In genomic region chr4:40750461-40751258, GRCh38 we compare ENCODE assay signal across 9 cellular contexts. TPM values are rescaled to one million over a fixed set of nuclear protein-coding genes. Genes with fewer than 3 reads are reported as not detected.
A peak's percentile ranks its signal among the peaks of the same experiment; 100 is the strongest.
DNase-seq lines count a peak whose midpoint lies in the region; FAIRE-seq and TF ChIP-seq lines count a peak whose summit lies in the region.
"Had no signal": no experiment of that assay in that cellular context is flagged by ENCODE, and none has a peak within 500 bp of the region (broad histone marks: within the 10 kb centered on the region; RNA-seq: fewer than 3 reads in every experiment).

No MANE protein-coding gene starts in this region.

- H3K4me3 ChIP-seq in A673 (ENCODE audit: low read depth, low read length, poor library complexity, severe bottlenecking) (peak overlapping the region; percentile 56), H7 (ENCODE audit: insufficient read depth, low read depth, low read length) (peak overlapping the region; percentile 81), mammary epithelial cell (replicated peaks in 1 of 3; ENCODE audit: insufficient read depth in 1 of 3, low read depth in 2 of 3, low read length in 3 of 3) (peak overlapping the region; percentile 12 to 38 (median 36)), mesenchymal stem cell (ENCODE audit: insufficient read depth in 1 of 2, low read depth in 1 of 2, low read length in 2 of 2) (peak overlapping the region; percentile 73 to 77)

- no peak overlapping the region for H4K91ac ChIP-seq in mesenchymal stem cell (ENCODE audit: low read length)

- no peak overlapping the region for H2BK15ac ChIP-seq in mesenchymal stem cell (ENCODE audit: low read depth, poor library complexity, severe bottlenecking)

- peak overlapping the region in 1 of 2 experiments; percentile 54 for H3K18ac ChIP-seq in mesenchymal stem cell (ENCODE audit: low read depth in 1 of 2, low read length in 2 of 2)

- H3K27ac ChIP-seq in A673 (ENCODE audit: low read depth, low read length, poor library complexity, severe bottlenecking) (no peak overlapping the region), mammary epithelial cell (ENCODE audit: insufficient read depth, low read depth, low read length) (no peak overlapping the region), mesenchymal stem cell (ENCODE audit: low read length, poor library complexity, severe bottlenecking) (peak overlapping the region; percentile 5)

- peak; percentile 53 for FAIRE-seq in urothelium cell line (lab: Jason Lieb, UNC)
- FAIRE-seq: colon had no signal

- H4K8ac ChIP-seq in mesenchymal stem cell (ENCODE audit: low read length), result peak overlapping the region; percentile 23

- peak; percentile 8 for DNase-seq in A673 (ENCODE audit: low spot score)
- peak; percentile 43 for DNase-seq in H7
- DNase-seq in mammary epithelial cell, result peak; percentile 1
- peak; percentile 38 for DNase-seq in mesenchymal stem cell
- DNase-seq in urothelium cell line (ENCODE audit: low spot score), result peak; percentile 23
- DNase-seq in NK-92 (lab: John Stamatoyannopoulos, UW; ENCODE audit: unreplicated experiment), result no peak
- DNase-seq in Ammon's horn (ENCODE audit: low spot score), result no peak
- no peak for DNase-seq in GF-D8 (lab: John Stamatoyannopoulos, UW)

- POLR2A ChIA-PET in A673 (lab: Charles Lee; ENCODE audit: low non-redundant PET), result no interaction called here

- peak overlapping the region in 1 of 2 experiments; percentile 13 for H3K4ac ChIP-seq in mesenchymal stem cell (ENCODE audit: low read depth in 1 of 2, low read length in 2 of 2)

- H2BK12ac ChIP-seq in mesenchymal stem cell (ENCODE audit: low read length in 2 of 2), result peak overlapping the region in 1 of 2 experiments; percentile 23

- H3K36me3 ChIP-seq in A673 (ENCODE audit: insufficient read depth, low read length, poor library complexity, severe bottlenecking) (no peaks in the 10 kb centered on the region), H7 (replicated peaks; ENCODE audit: control insufficient read depth, insufficient read depth, low read length) (peaks cover 5% of the 10 kb centered on the region), mammary epithelial cell (ENCODE audit: insufficient read depth, low read length) (no peaks in the 10 kb centered on the region), mesenchymal stem cell (ENCODE audit: control insufficient read depth in 1 of 2, insufficient read depth in 2 of 2, low read depth in 1 of 2, low read length in 2 of 2) (no peaks in the 10 kb centered on the region)

- CTCF ChIA-PET in A673 (lab: Charles Lee), result interaction anchor here (0.5 kb wide), 1 partner anchor 242 kb away, joined by 12 read pairs; no protein-coding TSS in a partner anchor
- CTCF ChIA-PET in mammary epithelial cell (lab: Charles Lee; ENCODE audit: low non-redundant PET), result interaction anchor here (0.6 kb wide), 1 partner anchor 231 kb away, joined by 3 read pairs; no protein-coding TSS in a partner anchor

- peaks cover 2% of the 10 kb centered on the region for H3K79me1 ChIP-seq in mesenchymal stem cell (replicated peaks; ENCODE audit: low read length, poor library complexity, severe bottlenecking)

- no peaks in the 10 kb centered on the region for H4K20me1 ChIP-seq in mammary epithelial cell (ENCODE audit: insufficient read depth, low read length)

- H3K79me2 ChIP-seq in mammary epithelial cell (ENCODE audit: insufficient read depth, low read length), result no peaks in the 10 kb centered on the region

- intact Hi-C loops in A673 (cut with micrococcal nuclease; ENCODE audit: unreplicated experiment) (no loop called here), mammary epithelial cell (cut with micrococcal nuclease) (no loop called here)

- no peak overlapping the region for H2BK120ac ChIP-seq in mesenchymal stem cell (ENCODE audit: low read depth, low read length)

- dilution Hi-C loops in mammary epithelial cell (cut with HindIII; ENCODE audit: low sequenced_read_pairs), result no loop called here

- H3K4me2 ChIP-seq in mammary epithelial cell (ENCODE audit: insufficient read depth, low read depth, low read length), result peak overlapping the region; percentile 90
- peak overlapping the region; percentile 80 for H3K4me2 ChIP-seq in mesenchymal stem cell (ENCODE audit: low read length, poor library complexity, severe bottlenecking)

- H2AFZ ChIP-seq in mammary epithelial cell (ENCODE audit: low read depth, low read length) (peak overlapping the region; percentile 77), mesenchymal stem cell (ENCODE audit: low read depth, low read length) (peak overlapping the region; percentile 96)

- no peak overlapping the region for H2AK5ac ChIP-seq in mesenchymal stem cell (ENCODE audit: low read length, severe bottlenecking)

- TF ChIP-seq CTCF in A673 (conservative IDR thresholded peaks at IDR 0.05; ENCODE audit: low read depth, low read length) (no peak), mammary epithelial cell (conservative IDR thresholded peaks at IDR 0.05 in 1 of 2, IDR thresholded peaks at IDR 0.05 in 1 of 2; ENCODE audit: extremely low read depth in 1 of 2, insufficient read depth in 1 of 2, low read depth in 1 of 2, low read length in 2 of 2) (no peak)

- 10% methylated on average over 24 of the region's 30 CpGs for WGBS in mammary epithelial cell (ENCODE audit: low coverage, missing lambda C conversion rate)
- 10% methylated on average over 30 of the region's 30 CpGs for WGBS in mesenchymal stem cell

- H3K23ac ChIP-seq in mesenchymal stem cell (ENCODE audit: low read length in 2 of 2), result no peak overlapping the region

- H3K9me3 ChIP-seq in A673 (ENCODE audit: low read depth, low read length, poor library complexity, severe bottlenecking) (no peaks in the 10 kb centered on the region), mammary epithelial cell (replicated peaks; ENCODE audit: insufficient read depth, low read length) (no peaks in the 10 kb centered on the region), mesenchymal stem cell (ENCODE audit: control insufficient read depth, low read length) (no peaks in the 10 kb centered on the region)

- BruUV-seq in A673 (replicated peaks; lab: Mats Ljungman, UMichigan) (no TSS peak), mammary epithelial cell (replicated peaks; lab: Mats Ljungman, UMichigan) (no TSS peak)

- in situ Hi-C loops in mammary epithelial cell (cut with MboI; ENCODE audit: low sequenced_read_pairs in 2 of 2), result no loop called here

- H3K4me1 ChIP-seq in A673 (ENCODE audit: insufficient read depth, low read length, poor library complexity, severe bottlenecking) (no peaks in the 10 kb centered on the region), mammary epithelial cell (ENCODE audit: insufficient read depth, low read length) (peaks cover 12% of the 10 kb centered on the region), mesenchymal stem cell (ENCODE audit: control insufficient read depth, insufficient read depth, low read depth, low read length) (peaks cover 2% of the 10 kb centered on the region)

- H3K14ac ChIP-seq in mesenchymal stem cell (ENCODE audit: low read length in 2 of 2), result no peak overlapping the region

- no peak overlapping the region for H2BK5ac ChIP-seq in mesenchymal stem cell (ENCODE audit: low read depth, low read length, poor library complexity, severe bottlenecking)

- peaks cover 4% of the 10 kb centered on the region for H3K27me3 ChIP-seq in A673 (replicated peaks; ENCODE audit: insufficient read depth, low read depth, low read length, poor library complexity)
- no peaks in the 10 kb centered on the region for H3K27me3 ChIP-seq in H7 (ENCODE audit: control insufficient read depth, insufficient read depth, low read length)
- H3K27me3 ChIP-seq in mammary epithelial cell (ENCODE audit: insufficient read depth, low read length), result peaks cover 17% of the 10 kb centered on the region
- peaks cover 0 to 40% of the 10 kb centered on the region in 2 experiments for H3K27me3 ChIP-seq in mesenchymal stem cell (ENCODE audit: control insufficient read depth in 1 of 2, insufficient read depth in 1 of 2, low read length in 2 of 2)

- H3K9ac ChIP-seq in mammary epithelial cell (ENCODE audit: insufficient read depth, low read length) (no peak overlapping the region), mesenchymal stem cell (ENCODE audit: low read length) (peak overlapping the region; percentile 31)

RNA-seq across cellular contexts. Expression of gene NSUN7, which starts 0.9 kb away (rescaled TPM):
- total RNA-seq in A673 (2021) (0.90 and 1.1 TPM in 2 replicates), mammary epithelial cell (under 1 TPM in 1 of 2 donors, not detected in 1; 0.33 TPM)
- 19.8 and 26.5 TPM in 2 replicates for total RNA-seq in H7 (2014; rRNA removed; shearing (Covaris generic))
- not detected for polyA plus RNA-seq in mammary epithelial cell
- polyA minus RNA-seq in mammary epithelial cell, result not detected
- 1.7 TPM for polyA plus RNA-seq in mesenchymal stem cell (2013, experiment 1 of 2)
- polyA plus RNA-seq in mesenchymal stem cell (2013, experiment 2 of 2), result 1.9 TPM

Comparison
In these comparisons a context has a peak if more than half of its experiments do, and no peak if none do; other contexts are left out.
1. DNase-seq: peak in A673 (single experiment), H7 (single experiment), mammary epithelial cell (single experiment), mesenchymal stem cell (single experiment) and urothelium cell line (single experiment); none in NK-92 (single experiment), Ammon's horn (single experiment) and GF-D8 (single experiment).
2. Peak in every context shown above with its lines, with median percentiles within 50 percentile points of each other: H3K4me3 ChIP-seq.